Comparison of ENCODE assay signal across 31 cellular contexts in genomic region chr4:85055558-85055957, GRCh38.
"Had no signal": no experiment of that assay in that cellular context is flagged by ENCODE, and none has a peak within 500 bp of the region (broad histone marks: within the 10 kb centered on the region; RNA-seq: fewer than 3 reads in every experiment).

No MANE protein-coding gene starts in this region.

- H3K27me3 ChIP-seq: adrenal gland, body of pancreas, brain microvascular endothelial cell, breast epithelium had no signal

- H3K36me3 ChIP-seq: adrenal gland, brain microvascular endothelial cell, breast epithelium had no signal

- H3K27ac ChIP-seq: adrenal gland, body of pancreas, brain microvascular endothelial cell, breast epithelium, VCaP had no signal

- H3K4me3 ChIP-seq: adrenal gland, body of pancreas, breast epithelium had no signal

- ATAC-seq: activated CD8-positive, alpha-beta T cell treated with anti-CD3 and anti-CD28 coated beads for 36 hours; activated naive CD4-positive, alpha-beta T cell treated with anti-CD3 and anti-CD28 coated beads, Interleukin-2, amount 50 U/mL, for 72 hours; activated T-cell treated with anti-CD3 and anti-CD28 coated beads, Interleukin-2, amount 50 U/mL, for 4 hours; activated T-cell treated with anti-CD3 and anti-CD28 coated beads, Interleukin-2, amount 50 U/mL, for 72 hours; activated T-helper 17 cell treated with anti-CD3 and anti-CD28 coated beads, Interleukin-2, amount 50 U/mL, for 72 hours; body of pancreas had no signal

- DNase-seq: activated B cell treated with CpG ODN at 0.5 μM for 24 hours; activated CD4-positive, alpha-beta memory T cell treated with anti-CD3 and anti-CD28 coated beads for 36 hours; activated CD4-positive, alpha-beta T cell treated with anti-CD3 and anti-CD28 coated beads for 4 hours; activated CD4-positive, alpha-beta T cell treated with anti-CD3 and anti-CD28 coated beads, Interleukin-2, amount 10 ng/mL, durations not matched to agents 24 days and 14 days; activated CD4-positive, alpha-beta T cell treated with anti-CD3 and anti-CD28 coated beads, Interleukin-2, amount 50 U/mL, for 1 hour; activated CD4-positive, alpha-beta T cell treated with anti-CD3 and anti-CD28 coated beads, Interleukin-2, amount 50 U/mL, for 4 hours; activated CD4-positive, CD25-positive, alpha-beta regulatory T cell treated with anti-CD3 and anti-CD28 coated beads, Interleukin-2, amount 50 U/mL, for 72 hours; activated CD8-positive, alpha-beta memory T cell treated with anti-CD3 and anti-CD28 coated beads, Interleukin-2, amount 50 U/mL, for 4 hours; activated CD8-positive, alpha-beta T cell treated with anti-CD3 and anti-CD28 coated beads for 36 hours; activated effector memory CD4-positive, alpha-beta T cell treated with anti-CD3 and anti-CD28 coated beads, Interleukin-2, amount 50 U/mL, for 16 hours; activated gamma-delta T cell treated with Interleukin-2 at 50 U/mL for 16 hours; activated naive CD4-positive, alpha-beta T cell; activated naive CD4-positive, alpha-beta T cell treated with anti-CD3 and anti-CD28 coated beads for 36 hours; activated naive CD4-positive, alpha-beta T cell treated with anti-CD3 and anti-CD28 coated beads, Interleukin-2, amount 50 U/mL, for 16 hours; activated naive CD8-positive, alpha-beta T cell treated with anti-CD3 and anti-CD28 coated beads for 36 hours; activated T-cell treated with anti-CD3 and anti-CD28 coated beads for 4 hours; activated T-cell treated with anti-CD3 and anti-CD28 coated beads, Interleukin-2, amount 50 U/mL, for 1 hour; activated T-cell treated with anti-CD3 and anti-CD28 coated beads, Interleukin-2, amount 50 U/mL, for 4 hours; activated T-cell treated with anti-CD3 and anti-CD28 coated beads, Interleukin-2, amount 50 U/mL, for 72 hours; adrenal gland; amniotic stem cell; aorta; body of pancreas; brain microvascular endothelial cell; central memory CD4-positive, alpha-beta T cell; T-helper 2 cell; T-helper 9 cell had no signal

- H3K9me3 ChIP-seq: adrenal gland, body of pancreas, breast epithelium had no signal

- H3K4me1 ChIP-seq: adrenal gland, body of pancreas, breast epithelium had no signal
